20 cellular contexts compared by ENCODE assay signal in the genomic region with DNA sequence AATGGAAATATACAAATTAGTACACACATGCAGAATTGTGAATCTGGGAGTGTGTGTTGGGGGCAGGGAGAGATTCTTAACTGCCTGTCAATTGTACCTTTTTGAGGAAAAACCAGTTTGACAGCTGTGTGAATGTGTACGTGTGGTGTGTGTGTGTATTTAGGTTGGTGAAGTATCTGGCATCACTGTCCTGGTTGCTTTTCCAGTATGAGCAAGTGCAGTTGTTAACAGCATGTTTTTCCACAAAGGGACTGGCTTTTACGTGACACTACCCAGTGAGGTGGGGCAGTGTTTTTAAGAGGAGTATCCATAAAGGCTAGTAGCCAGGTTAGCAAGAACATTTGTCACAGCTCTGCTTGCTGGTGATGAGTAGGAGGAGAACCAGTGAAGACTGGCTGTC. TPM values are rescaled to one million over a fixed set of nuclear protein-coding genes. Genes with fewer than 3 reads are reported as not detected.
DNase-seq lines count a peak whose midpoint lies in the region; ATAC-seq, FAIRE-seq and TF ChIP-seq lines count a peak whose summit lies in the region.
"Had no signal": no experiment of that assay in that cellular context is flagged by ENCODE, and none has a peak within 500 bp of the region (broad histone marks: within the 10 kb centered on the region; RNA-seq: fewer than 3 reads in every experiment).

No MANE protein-coding gene starts in this region.

- H3K9me2 ChIP-seq in PC-9 (ENCODE audit: insufficient read depth), result no peaks in the 10 kb centered on the region

- no peaks in the 10 kb centered on the region for H3F3A ChIP-seq in PC-9 (ENCODE audit: insufficient read depth, low read depth)

- FAIRE-seq in keratinocyte (lab: Jason Lieb, UNC) (peak; percentile 71), urothelium cell line (lab: Jason Lieb, UNC) (peak; percentile 94)
- FAIRE-seq: kidney had no signal

- intact Hi-C loops in activated CD4-positive, alpha-beta T cell treated with anti-CD3 and anti-CD28 coated beads for 36 hours (cut with DNase I, micrococcal nuclease), result no loop called here
- intact Hi-C loops in activated CD4-positive, alpha-beta T cell treated with anti-CD3 and anti-CD28 coated beads, Interleukin-2, amount 10 ng/mL, durations not matched to agents 24 days and 14 days (cut with micrococcal nuclease), result no loop called here
- intact Hi-C loops in PC-9 (cut with micrococcal nuclease; ENCODE audit: unreplicated experiment), result no loop called here
- intact Hi-C loops in sciatic nerve (cut with DNase I), result no loop called here

- H2AFZ ChIP-seq in PC-9, result no peak overlapping the region
- no peak overlapping the region for H2AFZ ChIP-seq in keratinocyte (ENCODE audit: control insufficient read depth, low read length)

- H3K79me2 ChIP-seq in PC-9 (ENCODE audit: low read depth) (0 out of 2 replicates have a peak, but pooled peaks cover 7% of the 10 kb centered on the region), keratinocyte (ENCODE audit: control insufficient read depth, insufficient read depth, low read length) (peaks cover 18% of the 10 kb centered on the region)

- peak; percentile 33 for ATAC-seq in activated CD4-positive, alpha-beta T cell treated with anti-CD3 and anti-CD28 coated beads for 36 hours
- ATAC-seq in GM18498 (IDR thresholded peaks at IDR 0.05; ENCODE audit: unreplicated experiment) (no peak), sciatic nerve (no peak)
- ATAC-seq: natural killer cell treated with Interleukin-12 subunit alpha and Interleukin-12 subunit beta and Interleukin-15 and Interleukin-18, amount 100 ng/mL, for 72 hours; SK-N-SH treated with all-trans-retinoic acid at 6 μM for 48 hours; upper lobe of right lung had no signal

- no peaks in the 10 kb centered on the region for H4K20me1 ChIP-seq in PC-9 (ENCODE audit: insufficient read depth)
- H4K20me1 ChIP-seq in keratinocyte (ENCODE audit: control insufficient read depth, extremely low read depth, insufficient read depth, low read length), result no peaks in the 10 kb centered on the region

- no peaks in the 10 kb centered on the region for H3K9me3 Mint-ChIP-seq in activated CD4-positive, alpha-beta T cell treated with anti-CD3 and anti-CD28 coated beads for 36 hours (ENCODE audit: low read depth)
- no peaks in the 10 kb centered on the region for H3K9me3 Mint-ChIP-seq in activated CD4-positive, alpha-beta T cell treated with anti-CD3 and anti-CD28 coated beads, Interleukin-2, amount 10 ng/mL, durations not matched to agents 24 days and 14 days
- H3K9me3 Mint-ChIP-seq: activated naive CD4-positive, alpha-beta T cell treated with anti-CD3 and anti-CD28 coated beads, Interleukin-2, amount 50 U/mL, for 24 hours; natural killer cell treated with Interleukin-12 subunit alpha and Interleukin-12 subunit beta and Interleukin-15 and Interleukin-18, amount 100 ng/mL, for 72 hours; stimulated activated naive CD8-positive, alpha-beta T cell treated with anti-CD3 and anti-CD28 coated beads, Interleukin-15, Interleukin-2, amounts not matched to agents 100 ng/mL and 50 ng/mL, for 24 hours had no signal

- BruUV-seq in PC-9 (replicated peaks; lab: Mats Ljungman, UMichigan), result no TSS peak

- no peak for DNase-seq in activated CD4-positive, alpha-beta T cell treated with anti-CD3 and anti-CD28 coated beads for 36 hours
- no peak for DNase-seq in activated CD4-positive, alpha-beta T cell treated with anti-CD3 and anti-CD28 coated beads, Interleukin-2, amount 10 ng/mL, durations not matched to agents 24 days and 14 days
- DNase-seq in PC-9, result peak in 1 of 2 experiments; percentile 10
- no peak for DNase-seq in keratinocyte (ENCODE audit: low read depth, low spot score)
- DNase-seq in urothelium cell line (ENCODE audit: low spot score), result no peak
- no peak for DNase-seq in sciatic nerve (ENCODE audit: low spot score)
- DNase-seq in H4 (ENCODE audit: low spot score), result no peak
- DNase-seq: activated T-cell treated with anti-CD3 and anti-CD28 coated beads, Interleukin-2, amount 50 U/mL, for 48 hours; hypothalamus; kidney; NCI-H2081; NCI-H524 treated with DMSO at 0.1 percent for 48 hours; T-helper 9 cell; upper lobe of right lung had no signal

- H3K4me1 ChIP-seq in PC-9 (replicated peaks; ENCODE audit: insufficient read depth) (peaks cover 20% of the 10 kb centered on the region), keratinocyte (ENCODE audit: control insufficient read depth, extremely low read depth, insufficient read depth, low read length) (peaks cover 29% of the 10 kb centered on the region)

- H3K9me1 ChIP-seq in keratinocyte (ENCODE audit: control insufficient read depth, extremely low read depth, insufficient read depth, low read length), result no peaks in the 10 kb centered on the region

- H3K4me3 ChIP-seq in PC-9, result no peak overlapping the region
- H3K4me3 ChIP-seq in keratinocyte (ENCODE audit: control insufficient read depth in 2 of 3, extremely low read depth in 1 of 3, insufficient read depth in 2 of 3, low read depth in 1 of 3, low read length in 3 of 3), result no peak overlapping the region
- H3K4me3 ChIP-seq: upper lobe of right lung had no signal

- H3K4me1 Mint-ChIP-seq in activated CD4-positive, alpha-beta T cell treated with anti-CD3 and anti-CD28 coated beads for 36 hours, result peaks cover 21% of the 10 kb centered on the region
- H3K4me1 Mint-ChIP-seq in activated CD4-positive, alpha-beta T cell treated with anti-CD3 and anti-CD28 coated beads, Interleukin-2, amount 10 ng/mL, durations not matched to agents 24 days and 14 days, result peaks cover 5% of the 10 kb centered on the region

- H3K27ac ChIP-seq in PC-9 (no peak overlapping the region), keratinocyte (ENCODE audit: control insufficient read depth, insufficient read depth, low read length) (no peak overlapping the region)
- H3K27ac ChIP-seq: C4-2B, upper lobe of right lung had no signal

- H3K9me3 ChIP-seq in PC-9 (ENCODE audit: insufficient read depth, low read depth) (no peaks in the 10 kb centered on the region), keratinocyte (ENCODE audit: control insufficient read depth, low read depth, low read length) (no peaks in the 10 kb centered on the region)
- H3K9me3 ChIP-seq: upper lobe of right lung had no signal

- H3K27ac Mint-ChIP-seq in activated CD4-positive, alpha-beta T cell treated with anti-CD3 and anti-CD28 coated beads for 36 hours, result no peak overlapping the region
- H3K27ac Mint-ChIP-seq in activated CD4-positive, alpha-beta T cell treated with anti-CD3 and anti-CD28 coated beads, Interleukin-2, amount 10 ng/mL, durations not matched to agents 24 days and 14 days, result no peak overlapping the region
- H3K27ac Mint-ChIP-seq: activated naive CD4-positive, alpha-beta T cell treated with anti-CD3 and anti-CD28 coated beads, Interleukin-2, amount 50 U/mL, for 24 hours; stimulated activated naive CD8-positive, alpha-beta T cell treated with anti-CD3 and anti-CD28 coated beads, Interleukin-15, Interleukin-2, amounts not matched to agents 100 ng/mL and 50 ng/mL, for 24 hours had no signal

- POLR2A ChIA-PET in activated CD4-positive, alpha-beta T cell treated with anti-CD3 and anti-CD28 coated beads for 36 hours (lab: Charles Lee), result no interaction called here
- POLR2A ChIA-PET in PC-9 (lab: Charles Lee; ENCODE audit: unreplicated experiment), result no interaction called here

- H3K4me2 ChIP-seq in PC-9 (peak overlapping the region; percentile 3; the same call in 1 of the 2 replicates), keratinocyte (ENCODE audit: control insufficient read depth, extremely low read depth, insufficient read depth, low read depth, low read length) (peak overlapping the region; percentile 22)

- no peak for TF ChIP-seq CTCF in PC-9 (conservative IDR thresholded peaks at IDR 0.05)
- no peak for TF ChIP-seq CTCF in keratinocyte (optimal IDR thresholded peaks at IDR 0.05 in 1 of 3, IDR thresholded peaks at IDR 0.05 in 1 of 3, conservative IDR thresholded peaks at IDR 0.05 in 1 of 3; ENCODE audit: extremely low read depth in 1 of 3, insufficient read depth in 2 of 3, low read length in 3 of 3)

- H3K9ac ChIP-seq in keratinocyte (ENCODE audit: control insufficient read depth, extremely low read depth, insufficient read depth, low read length), result no peak overlapping the region

- no peaks in the 10 kb centered on the region for H3K36me3 ChIP-seq in PC-9 (ENCODE audit: low read depth)
- no peaks in the 10 kb centered on the region for H3K36me3 ChIP-seq in keratinocyte (ENCODE audit: control insufficient read depth in 2 of 2, extremely low read depth in 1 of 2, insufficient read depth in 2 of 2, low read length in 2 of 2)
- H3K36me3 ChIP-seq: upper lobe of right lung had no signal

- no peaks in the 10 kb centered on the region for H3K27me3 ChIP-seq in PC-9 (ENCODE audit: insufficient read depth, low read depth)
- no peaks in the 10 kb centered on the region for H3K27me3 ChIP-seq in keratinocyte (ENCODE audit: control insufficient read depth, extremely low read depth, insufficient read depth, low read length)
- H3K27me3 ChIP-seq: upper lobe of right lung had no signal

- H3K27me3 Mint-ChIP-seq in activated CD4-positive, alpha-beta T cell treated with anti-CD3 and anti-CD28 coated beads for 36 hours, result no peaks in the 10 kb centered on the region
- H3K27me3 Mint-ChIP-seq in activated CD4-positive, alpha-beta T cell treated with anti-CD3 and anti-CD28 coated beads, Interleukin-2, amount 10 ng/mL, durations not matched to agents 24 days and 14 days, result peaks cover 2% of the 10 kb centered on the region
- H3K27me3 Mint-ChIP-seq: activated naive CD4-positive, alpha-beta T cell treated with anti-CD3 and anti-CD28 coated beads, Interleukin-2, amount 50 U/mL, for 24 hours; natural killer cell treated with Interleukin-12 subunit alpha and Interleukin-12 subunit beta and Interleukin-15 and Interleukin-18, amount 100 ng/mL, for 72 hours; stimulated activated naive CD8-positive, alpha-beta T cell treated with anti-CD3 and anti-CD28 coated beads, Interleukin-15, Interleukin-2, amounts not matched to agents 100 ng/mL and 50 ng/mL, for 24 hours had no signal

- dilution Hi-C loops in keratinocyte (cut with MboI; ENCODE audit: extremely low pct_ligation_motif_present, low sequenced_read_pairs), result no loop called here

- CTCF ChIA-PET in activated CD4-positive, alpha-beta T cell treated with anti-CD3 and anti-CD28 coated beads for 36 hours (lab: Charles Lee), result no interaction called here
- CTCF ChIA-PET in PC-9 (lab: Charles Lee), result no interaction called here

- H3K4me3 Mint-ChIP-seq in activated CD4-positive, alpha-beta T cell treated with anti-CD3 and anti-CD28 coated beads for 36 hours, result no peak overlapping the region
- H3K4me3 Mint-ChIP-seq in activated CD4-positive, alpha-beta T cell treated with anti-CD3 and anti-CD28 coated beads, Interleukin-2, amount 10 ng/mL, durations not matched to agents 24 days and 14 days, result no peak overlapping the region
- H3K4me3 Mint-ChIP-seq: activated naive CD4-positive, alpha-beta T cell treated with anti-CD3 and anti-CD28 coated beads, Interleukin-2, amount 50 U/mL, for 24 hours; natural killer cell treated with Interleukin-12 subunit alpha and Interleukin-12 subunit beta and Interleukin-15 and Interleukin-18, amount 100 ng/mL, for 72 hours; stimulated activated naive CD8-positive, alpha-beta T cell treated with anti-CD3 and anti-CD28 coated beads, Interleukin-15, Interleukin-2, amounts not matched to agents 100 ng/mL and 50 ng/mL, for 24 hours had no signal

- no peaks in the 10 kb centered on the region for H3K36me3 Mint-ChIP-seq in activated CD4-positive, alpha-beta T cell treated with anti-CD3 and anti-CD28 coated beads for 36 hours (ENCODE audit: low read depth)
- no peaks in the 10 kb centered on the region for H3K36me3 Mint-ChIP-seq in activated CD4-positive, alpha-beta T cell treated with anti-CD3 and anti-CD28 coated beads, Interleukin-2, amount 10 ng/mL, durations not matched to agents 24 days and 14 days (ENCODE audit: low read depth)
- H3K36me3 Mint-ChIP-seq: natural killer cell treated with Interleukin-12 subunit alpha and Interleukin-12 subunit beta and Interleukin-15 and Interleukin-18, amount 100 ng/mL, for 72 hours had no signal

RNA-seq across cellular contexts. Expression of gene DAAM1, which starts 56.1 kb away (rescaled TPM):
- total RNA-seq in activated CD4-positive, alpha-beta T cell treated with anti-CD3 and anti-CD28 coated beads for 36 hours, result 10 to 100 TPM; 11.3 to 11.7 TPM
- total RNA-seq in activated CD4-positive, alpha-beta T cell treated with anti-CD3 and anti-CD28 coated beads, Interleukin-2, amount 10 ng/mL, durations not matched to agents 24 days and 14 days, result 4.2 and 7.2 TPM in 2 replicates
- total RNA-seq in PC-9 (2021) (70.7 and 110 TPM in 2 replicates), sciatic nerve (68.6 TPM)
- 24.3 to 44.6 TPM (median 32.7 TPM) in 3 replicates for polyA plus RNA-seq in keratinocyte
- polyA plus RNA-seq in keratinocyte (2011; ENCODE audit: low read depth), result 76.2 TPM
- 21.9 and 44.6 TPM in 2 replicates for polyA plus RNA-seq in keratinocyte (2011; cell fraction: cytosol; rRNA removed)
- 42.3 and 71.3 TPM in 2 replicates for polyA plus RNA-seq in keratinocyte (2011; cell fraction: nucleus; rRNA removed)
- polyA plus RNA-seq in keratinocyte (2012; ENCODE audit: low replicate concordance), result 42.4 and 65.1 TPM in 2 replicates
- polyA minus RNA-seq in keratinocyte, result 5.5 to 85.3 TPM (median 40.8 TPM) in 3 replicates
- polyA minus RNA-seq in keratinocyte (2011; cell fraction: cytosol; rRNA and poly(A)+ RNA removed), result 12.9 TPM
- polyA minus RNA-seq in keratinocyte (2011; cell fraction: nucleus; rRNA and poly(A)+ RNA removed), result 53.9 and 87.1 TPM in 2 replicates
- 3.9 and 4.5 TPM in 2 replicates for total RNA-seq in H4 (2014; rRNA removed; shearing (Covaris generic))
